16 cellular contexts compared by ENCODE assay signal in genomic region chr19:57302727-57303401, GRCh38. TPM values are rescaled to one million over a fixed set of nuclear protein-coding genes. Genes with fewer than 3 reads are reported as not detected.
A peak's percentile ranks its signal among the peaks of the same experiment; 100 is the strongest.
DNase-seq lines count a peak whose midpoint lies in the region; ATAC-seq and TF ChIP-seq lines count a peak whose summit lies in the region.
"Had no signal": no experiment of that assay in that cellular context is flagged by ENCODE, and none has a peak within 500 bp of the region (broad histone marks: within the 10 kb centered on the region; RNA-seq: fewer than 3 reads in every experiment).

No MANE protein-coding gene starts in this region.

- peaks cover 34% of the 10 kb centered on the region for H3K36me3 ChIP-seq in PC-3 (ENCODE audit: low read depth, low read length)
- H3K36me3 ChIP-seq in endodermal cell (ENCODE audit: control insufficient read depth, insufficient read depth, low read length) = peaks cover 65% of the 10 kb centered on the region
- H3K36me3 ChIP-seq in osteoblast (ENCODE audit: insufficient read depth, low read length) = peaks cover 29% of the 10 kb centered on the region
- H3K36me3 ChIP-seq: prostate gland had no signal

- H3K9me2 ChIP-seq in PC-3 (replicated peaks; ENCODE audit: low read length) = no peaks in the 10 kb centered on the region

- peaks cover 26% of the 10 kb centered on the region for H3K4me1 ChIP-seq in PC-3 (ENCODE audit: insufficient read depth, low read length)
- no peaks in the 10 kb centered on the region for H3K4me1 ChIP-seq in endodermal cell (ENCODE audit: control insufficient read depth, insufficient read depth, low read length)
- H3K4me1 ChIP-seq in osteoblast (ENCODE audit: insufficient read depth, low read length) = peaks cover 18% of the 10 kb centered on the region
- H3K4me1 ChIP-seq: prostate gland had no signal

- H3K27me3 Mint-ChIP-seq in endodermal cell (ENCODE audit: insufficient read depth) = no peaks in the 10 kb centered on the region
- H3K27me3 Mint-ChIP-seq: stimulated activated memory B cell treated with anti-CD40 and anti-IgM and Interleukin-4, amounts not matched to agents 10 μg/mL and 1 μg/mL and 100 μg/mL, for 72 hours had no signal

- H3K9me3 ChIP-seq in PC-3 (ENCODE audit: low read length) = no peaks in the 10 kb centered on the region
- peaks cover 4% of the 10 kb centered on the region for H3K9me3 ChIP-seq in endodermal cell (ENCODE audit: control insufficient read depth, low read length)
- H3K9me3 ChIP-seq in osteoblast (ENCODE audit: low read depth, low read length) = no peaks in the 10 kb centered on the region
- H3K9me3 ChIP-seq: prostate gland had no signal

- peak overlapping the region; percentile 58 for H3K27ac Mint-ChIP-seq in endodermal cell
- H3K27ac Mint-ChIP-seq: stimulated activated memory B cell treated with anti-CD40 and anti-IgM and Interleukin-4, amounts not matched to agents 10 μg/mL and 1 μg/mL and 100 μg/mL, for 72 hours had no signal

- peaks cover 2% of the 10 kb centered on the region for H3K9me3 Mint-ChIP-seq in endodermal cell
- H3K9me3 Mint-ChIP-seq: stimulated activated memory B cell treated with anti-CD40 and anti-IgM and Interleukin-4, amounts not matched to agents 10 μg/mL and 1 μg/mL and 100 μg/mL, for 72 hours had no signal

- TF ChIP-seq CTCF in PC-3 (conservative IDR thresholded peaks at IDR 0.05; ENCODE audit: low read depth, low read length) (no peak), endodermal cell (conservative IDR thresholded peaks at IDR 0.05) (peak; percentile 45), osteoblast (IDR thresholded peaks at IDR 0.05; ENCODE audit: extremely low read depth, low read depth, low read length) (no peak)

- H3K4me3 ChIP-seq in PC-3 (ENCODE audit: low read length) (no peak overlapping the region), endodermal cell (ENCODE audit: low read length) (no peak overlapping the region), osteoblast (ENCODE audit: insufficient read depth, low read length) (no peak overlapping the region)
- H3K4me3 ChIP-seq: prostate gland had no signal

- intact Hi-C loops in PC-3 (cut with micrococcal nuclease) = no loop called here

- ATAC-seq in PC-3 (no peak), HG03039 (IDR thresholded peaks at IDR 0.05; ENCODE audit: unreplicated experiment) (no peak)
- ATAC-seq: stimulated activated memory B cell treated with anti-CD40 and anti-IgM and Interleukin-4, amounts not matched to agents 10 μg/mL and 1 μg/mL and 100 μg/mL, for 72 hours had no signal

- peaks cover 49% of the 10 kb centered on the region for H3K36me3 Mint-ChIP-seq in endodermal cell (ENCODE audit: low read depth)

- H3K79me2 ChIP-seq in PC-3 (ENCODE audit: low read length) = peaks cover 46% of the 10 kb centered on the region
- H3K79me2 ChIP-seq in osteoblast (ENCODE audit: insufficient read depth, low read length) = peaks cover 32% of the 10 kb centered on the region

- CTCF ChIA-PET in PC-3 (lab: Charles Lee) = no interaction called here

- POLR2A ChIA-PET in PC-3 (lab: Charles Lee; ENCODE audit: unreplicated experiment) = no interaction called here

- DNase-seq in EH (ENCODE audit: low read depth) (peak; percentile 22), PC-3 (peak; percentile 10), endodermal cell (peak; percentile 66), osteoblast (ENCODE audit: insufficient read length, low spot score, missing footprints) (no peak), SIG-M5 treated with dmso at 0.1 percent for 504 hours (lab: John Stamatoyannopoulos, UW; ENCODE audit: unreplicated experiment) (no peak), pons (ENCODE audit: low spot score) (no peak), AG08396 (ENCODE audit: low spot score) (no peak)
- DNase-seq: activated CD4-positive, alpha-beta T cell treated with anti-CD3 and anti-CD28 coated beads, Interleukin-2, amount 50 U/mL, for 4 hours; activated T-cell treated with anti-CD3 and anti-CD28 coated beads, Interleukin-2, amount 50 U/mL, for 48 hours; GDM1; NCI-H1694 treated with DMSO at 0.1 percent for 48 hours; NCI-H526 treated with DMSO at 0.1 percent for 48 hours; stimulated activated CD4-positive, alpha-beta T cell treated with anti-CD3 and anti-CD28 coated beads, Interleukin-4, amount 100 ng/mL, for 24 hours had no signal

- H2AFZ ChIP-seq in PC-3 (ENCODE audit: low read length) = no peak overlapping the region
- H2AFZ ChIP-seq in osteoblast (ENCODE audit: low read length) = no peak overlapping the region

- no TSS peak for BruUV-seq in PC-3 (replicated peaks; lab: Mats Ljungman, UMichigan)

- H3K27ac ChIP-seq in PC-3 (ENCODE audit: low read length) = no peak overlapping the region
- no peak overlapping the region for H3K27ac ChIP-seq in endodermal cell (ENCODE audit: low read depth, low read length)
- H3K27ac ChIP-seq in osteoblast (ENCODE audit: low read depth, low read length) = peak overlapping the region; percentile 77
- H3K27ac ChIP-seq: prostate gland had no signal

- no peak overlapping the region for H3K9ac ChIP-seq in PC-3 (ENCODE audit: low read length)
- H3K9ac ChIP-seq in endodermal cell (ENCODE audit: extremely low read depth, low read length, poor library complexity, severe bottlenecking) = no peak overlapping the region

- H3K4me2 ChIP-seq in PC-3 (ENCODE audit: low read length) (no peak overlapping the region), osteoblast (ENCODE audit: insufficient read depth, low read length) (no peak overlapping the region)

- H3K4me1 Mint-ChIP-seq in endodermal cell = no peaks in the 10 kb centered on the region

- no peaks in the 10 kb centered on the region for H3F3A ChIP-seq in PC-3 (ENCODE audit: low read length, unreplicated experiment)

- H3K4me3 Mint-ChIP-seq in endodermal cell = no peak overlapping the region
- H3K4me3 Mint-ChIP-seq: stimulated activated memory B cell treated with anti-CD40 and anti-IgM and Interleukin-4, amounts not matched to agents 10 μg/mL and 1 μg/mL and 100 μg/mL, for 72 hours had no signal

- no peaks in the 10 kb centered on the region for H3K27me3 ChIP-seq in PC-3 (ENCODE audit: low read length)
- H3K27me3 ChIP-seq in endodermal cell (ENCODE audit: control insufficient read depth, insufficient read depth, low read length, poor library complexity, severe bottlenecking) = no peaks in the 10 kb centered on the region
- H3K27me3 ChIP-seq in osteoblast (ENCODE audit: insufficient read depth, low read length) = no peaks in the 10 kb centered on the region

- H4K20me1 ChIP-seq in PC-3 (ENCODE audit: low read length) (peaks cover 22% of the 10 kb centered on the region; the same call in 1 of the 2 replicates), osteoblast (ENCODE audit: insufficient read depth, low read length) (peaks cover 20% of the 10 kb centered on the region)

- WGBS in endodermal cell (ENCODE audit: insufficient coverage in 1 of 2, insufficient read length in 1 of 2), 2 experiments = 80 to 87% methylated on average over 4 to 7 of the region's 7 CpGs

RNA-seq across cellular contexts. Expression of gene ZNF543, which starts 17.4 kb away (rescaled TPM):
- 5.2 and 7.6 TPM in 2 replicates for total RNA-seq in PC-3 (2014; rRNA removed)
- total RNA-seq in endodermal cell = 10 to 100 TPM in 1 of 2 donors, 1 to 10 TPM in 1; 6.2 to 13.4 TPM
- 4.6 TPM for polyA plus RNA-seq in endodermal cell (2013, experiment 1 of 2)
- 4.5 TPM for polyA plus RNA-seq in endodermal cell (2013, experiment 2 of 2)
- total RNA-seq in osteoblast = 10.6 and 11.9 TPM in 2 replicates

RNA-seq across cellular contexts. Expression of gene ZNF460, which starts 22.6 kb away (rescaled TPM):
- total RNA-seq in PC-3 (2014; rRNA removed) (39.5 and 60.6 TPM in 2 replicates), endodermal cell (10 to 100 TPM; 63.9 to 64.0 TPM), osteoblast (101 and 115 TPM in 2 replicates)
- 5.8 TPM for polyA plus RNA-seq in endodermal cell (2013, experiment 1 of 2)
- polyA plus RNA-seq in endodermal cell (2013, experiment 2 of 2) = 7.2 TPM

RNA-seq across cellular contexts. Expression of gene ZNF304, which starts 48.2 kb away (rescaled TPM):
- total RNA-seq in PC-3 (2014; rRNA removed) (8.1 and 8.2 TPM in 2 replicates), endodermal cell (10 to 100 TPM; 11.6 to 12.3 TPM), osteoblast (10.6 and 11.6 TPM in 2 replicates)
- 9.9 TPM for polyA plus RNA-seq in endodermal cell (2013, experiment 1 of 2)
- polyA plus RNA-seq in endodermal cell (2013, experiment 2 of 2) = 8.4 TPM

Comparison
In these comparisons a context has a peak if more than half of its experiments do, and no peak if none do; other contexts are left out.
1. DNase-seq: peak in EH (single experiment), PC-3 (single experiment) and endodermal cell (single experiment); none in osteoblast (single experiment), SIG-M5 treated with dmso at 0.1 percent for 504 hours (single experiment), pons (single experiment) and AG08396 (single experiment).